20 cellular contexts compared by ENCODE assay signal in genomic region chr13:79395881-79396280, GRCh38. TPM values are rescaled to one million over a fixed set of nuclear protein-coding genes. Genes with fewer than 3 reads are reported as not detected.
A peak's percentile ranks its signal among the peaks of the same experiment; 100 is the strongest.
DNase-seq lines count a peak whose midpoint lies in the region; ATAC-seq, FAIRE-seq and TF ChIP-seq lines count a peak whose summit lies in the region.
"Had no signal": no experiment of that assay in that cellular context is flagged by ENCODE, and none has a peak within 500 bp of the region (broad histone marks: within the 10 kb centered on the region; RNA-seq: fewer than 3 reads in every experiment).

No MANE protein-coding gene starts in this region.

- H3K4me1 Mint-ChIP-seq in CD4-positive, alpha-beta memory T cell, result peaks cover 44 to 72% (median 55%) of the 10 kb centered on the region in 4 donors
- peaks cover 50 to 71% (median 69%) of the 10 kb centered on the region in 3 donors for H3K4me1 Mint-ChIP-seq in T-cell
- H3K4me1 Mint-ChIP-seq in effector memory CD8-positive, alpha-beta T cell (ENCODE audit: low read depth in 2 of 2), result peaks cover 45 to 67% of the 10 kb centered on the region in 2 donors

- no peak for DNase-seq in A549 (ENCODE audit: low read depth in 1 of 2, low spot score in 1 of 2)
- no peak for DNase-seq in CD4-positive, alpha-beta memory T cell
- no peak for DNase-seq in T-cell
- DNase-seq in effector memory CD8-positive, alpha-beta T cell, result no peak
- DNase-seq in epidermal melanocyte (ENCODE audit: insufficient read length, low spot score), result no peak
- DNase-seq in heart right ventricle, result no peak
- DNase-seq in foreskin fibroblast, result no peak
- DNase-seq: BE2C, DMS153, EL, HFFc6, KG1, NCI-H1105, NCI-H1694 treated with DMSO at 0.1 percent for 48 hours, NCI-H2171 treated with DMSO at 0.1 percent for 48 hours, NCI-H774, Peyer's patch, Right ventricle myocardium superior had no signal

- no peak for TF ChIP-seq CTCF in A549 (IDR thresholded peaks at IDR 0.05)
- TF ChIP-seq CTCF in heart right ventricle (IDR thresholded peaks at IDR 0.05), result no peak
- no peak for TF ChIP-seq CTCF in foreskin fibroblast (IDR thresholded peaks at IDR 0.05; ENCODE audit: low read depth, low read length)

- TF ChIP-seq POLR2A in A549 (IDR thresholded peaks at IDR 0.05; ENCODE audit: low read length), result no peak

- no peak for TF ChIP-seq EP300 in A549 (IDR thresholded peaks at IDR 0.05)

- 79% methylated on average over 4 of the region's 4 CpGs for WGBS in A549 (ENCODE audit: missing lambda C conversion rate)
- WGBS in heart right ventricle, 2 donors, result 96 to 98% methylated on average over 4 of the region's 4 CpGs

- POLR2A ChIA-PET in A549 (lab: Yijun Ruan, JAX) (no interaction called here), T-cell (lab: Charles Lee) (interaction anchor here (0.6 to 0.8 kb wide), 2 partner anchors 41 to 788 kb away, joined by 3 to 4 read pairs; no protein-coding TSS in a partner anchor)
- POLR2A ChIA-PET in CD4-positive, alpha-beta memory T cell (lab: Charles Lee; ENCODE audit: partially characterized antibody), result no interaction called here

- H3K9me3 Mint-ChIP-seq in CD4-positive, alpha-beta memory T cell, result peaks cover 0 to 7% (median 3%) of the 10 kb centered on the region in 8 donors
- peaks cover 4 to 5% (median 5%) of the 10 kb centered on the region in 3 donors for H3K9me3 Mint-ChIP-seq in T-cell
- no peaks in the 10 kb centered on the region for H3K9me3 Mint-ChIP-seq in effector memory CD8-positive, alpha-beta T cell

- H3K4me1 ChIP-seq in A549 (no peaks in the 10 kb centered on the region; the same call in 2 of the 3 replicates), heart right ventricle (peaks cover 0 to 60% (median 43%) of the 10 kb centered on the region in 9 donors)
- H3K4me1 ChIP-seq in CD4-positive, alpha-beta memory T cell (ENCODE audit: insufficient read depth, low read length), result peaks cover 65% of the 10 kb centered on the region

- peaks cover 5% of the 10 kb centered on the region for H3K36me3 ChIP-seq in CD4-positive, alpha-beta memory T cell (ENCODE audit: insufficient read depth, low read length)
- peaks cover 0 to 43% (median 0%) of the 10 kb centered on the region in 9 donors for H3K36me3 ChIP-seq in heart right ventricle

- H3K4me3 ChIP-seq in A549, result no peak overlapping the region
- H3K4me3 ChIP-seq in CD4-positive, alpha-beta memory T cell (ENCODE audit: low read length in 2 of 2), result no peak overlapping the region
- H3K4me3 ChIP-seq in heart right ventricle, result no peak overlapping the region
- no peak overlapping the region for H3K4me3 ChIP-seq in foreskin fibroblast (ENCODE audit: low read depth in 1 of 2, low read length in 2 of 2)
- H3K4me3 ChIP-seq: Peyer's patch had no signal

- H3K36me3 Mint-ChIP-seq in CD4-positive, alpha-beta memory T cell, result peaks cover 21 to 41% of the 10 kb centered on the region in 2 donors
- H3K36me3 Mint-ChIP-seq in T-cell, result peaks cover 43% of the 10 kb centered on the region
- peaks cover 26% of the 10 kb centered on the region for H3K36me3 Mint-ChIP-seq in effector memory CD8-positive, alpha-beta T cell (ENCODE audit: insufficient read depth)

- H3K4me2 ChIP-seq in A549, result no peak overlapping the region

- H3K9me3 ChIP-seq in A549 (peaks cover 25% of the 10 kb centered on the region), heart right ventricle (peaks cover 0 to 18% (median 6%) of the 10 kb centered on the region in 11 donors)
- no peaks in the 10 kb centered on the region for H3K9me3 ChIP-seq in CD4-positive, alpha-beta memory T cell (ENCODE audit: control insufficient read depth in 1 of 2, low read length in 2 of 2)
- H3K9me3 ChIP-seq: BE2C had no signal

- no peak for FAIRE-seq in A549 (lab: Jason Lieb, UNC)

- ATAC-seq in A549 (no peak), T-cell (replicated peaks in 1 of 4) (no peak), heart right ventricle (no peak), GM18511 (IDR thresholded peaks at IDR 0.05; ENCODE audit: unreplicated experiment) (no peak)
- ATAC-seq in effector memory CD8-positive, alpha-beta T cell (replicated peaks), result no peak

- H3K27ac Mint-ChIP-seq in CD4-positive, alpha-beta memory T cell, result peak overlapping the region in 4 of 7 donors; percentile 33 to 58 (median 40)
- peak overlapping the region; percentile 69 to 70 for H3K27ac Mint-ChIP-seq in T-cell
- peak overlapping the region; percentile 16 to 52 for H3K27ac Mint-ChIP-seq in effector memory CD8-positive, alpha-beta T cell
- H3K27ac Mint-ChIP-seq: HFFc6 had no signal

- no peaks in the 10 kb centered on the region for H3K27me3 Mint-ChIP-seq in CD4-positive, alpha-beta memory T cell
- H3K27me3 Mint-ChIP-seq in T-cell, result no peaks in the 10 kb centered on the region
- H3K27me3 Mint-ChIP-seq in effector memory CD8-positive, alpha-beta T cell, result no peaks in the 10 kb centered on the region

- no peak for TF ChIP-seq RAD21 in A549 (conservative IDR thresholded peaks at IDR 0.05 in 1 of 2, IDR thresholded peaks at IDR 0.05 in 1 of 2)

- no peaks in the 10 kb centered on the region for H3K27me3 ChIP-seq in CD4-positive, alpha-beta memory T cell (ENCODE audit: insufficient read depth, low read length)
- H3K27me3 ChIP-seq in heart right ventricle, result no peaks in the 10 kb centered on the region
- H3K27me3 ChIP-seq: BE2C, Peyer's patch had no signal

- intact Hi-C loops in CD4-positive, alpha-beta memory T cell (cut with micrococcal nuclease), result no loop called here
- intact Hi-C loops in heart right ventricle (cut with DNase I), result no loop called here

- H3K27ac ChIP-seq in A549 (no peak overlapping the region), heart right ventricle (no peak overlapping the region)
- H3K27ac ChIP-seq in CD4-positive, alpha-beta memory T cell (ENCODE audit: low read depth, low read length), result no peak overlapping the region
- H3K27ac ChIP-seq: HL-60 had no signal

- peak overlapping the region in 1 of 8 donors; percentile 22 for H3K4me3 Mint-ChIP-seq in CD4-positive, alpha-beta memory T cell
- no peak overlapping the region for H3K4me3 Mint-ChIP-seq in T-cell
- no peak overlapping the region for H3K4me3 Mint-ChIP-seq in effector memory CD8-positive, alpha-beta T cell
- H3K4me3 Mint-ChIP-seq: HFFc6 had no signal

- CTCF ChIA-PET in A549 (lab: Yijun Ruan, JAX) (no interaction called here), T-cell (lab: Charles Lee) (no interaction called here)
- CTCF ChIA-PET in CD4-positive, alpha-beta memory T cell (lab: Charles Lee; ENCODE audit: partially characterized antibody), result interaction anchor here (1.3 kb wide), 1 partner anchor 10 kb away, joined by 4 read pairs; the partner anchor contains the start of gene RBM26

TF ChIP-seq in A549, 52 proteins besides CTCF, POLR2A, EP300 and RAD21:
- no peak for TF ChIP-seq NPAS2 (CRISPR knock-in tag; IDR thresholded peaks at IDR 0.05; ENCODE audit: borderline replicate concordance)
- TF ChIP-seq HDAC2 (IDR thresholded peaks at IDR 0.05), result peak; percentile 45; the same call in 1 of the 2 replicates
- TF ChIP-seq EHF (CRISPR knock-in tag; IDR thresholded peaks at IDR 0.05), result no peak

RNA-seq across cellular contexts. Expression of gene RBM26, which starts 10.2 kb away (rescaled TPM):
- polyA plus RNA-seq in A549 (2011; rRNA removed) (25.3 and 29.5 TPM in 2 replicates), A549 (2017; fragmentation: RNase III; extraction: RNeasy Plus Mini Kit Qiagen cat#74134 plus additional on column Dnase treatment) (27.7 to 29.7 TPM (median 29.4 TPM) in 3 replicates), heart right ventricle (10 to 100 TPM in 1 of 2 donors, 1 to 10 TPM in 1; 7.5 to 46.8 TPM)
- 6.4 TPM in 2 replicates for polyA plus RNA-seq in A549 (2012; cell fraction: cytosol; rRNA removed)
- 10.4 and 16.9 TPM in 2 replicates for polyA plus RNA-seq in A549 (2012; cell fraction: nucleus; rRNA removed)
- 12.3 and 14.5 TPM in 2 replicates for polyA minus RNA-seq in A549 (2011; rRNA and poly(A)+ RNA removed)
- total RNA-seq in CD4-positive, alpha-beta memory T cell, result 10 to 100 TPM; 94.1 to 96.3 TPM
- 10 to 100 TPM in 1 of 2 donors, 1 to 10 TPM in 1; 9.5 to 15.9 TPM for polyA plus RNA-seq in CD4-positive, alpha-beta memory T cell
- total RNA-seq in T-cell (10 to 100 TPM; 76.7 to 97.8 (median 77.9) TPM), heart right ventricle (10 to 100 TPM; 18.6 to 28.6 (median 24.5) TPM)

Comparison
In these comparisons a context has a peak if more than half of its experiments do, and no peak if none do; other contexts are left out.
1. POLR2A ChIA-PET loops: an anchor here in T-cell (0.6 to 0.8 kb wide); none called in A549 and CD4-positive, alpha-beta memory T cell.